In genomic region chr5:173032096-173032495, GRCh38 we compare ENCODE assay signal across 7 cellular contexts. TPM values are rescaled to one million over a fixed set of nuclear protein-coding genes. Genes with fewer than 3 reads are reported as not detected.
DNase-seq lines count a peak whose midpoint lies in the region; ATAC-seq, FAIRE-seq and TF ChIP-seq lines count a peak whose summit lies in the region.
"Not testable (repeated sequence)": the region's sequence is repeated elsewhere in the genome, so short reads cannot be mapped to it uniquely, and the experiment has no call there.

No MANE protein-coding gene starts in this region.

- not testable (repeated sequence) for H3K4me3 ChIP-seq in CD4-positive, CD25-positive, alpha-beta regulatory T cell (ENCODE audit: low read depth, low read length); CD8-positive, alpha-beta T cell (ENCODE audit: low read depth, low read length); K562

- H3K9me3 ChIP-seq in CD4-positive, CD25-positive, alpha-beta regulatory T cell (ENCODE audit: control insufficient read depth in 2 of 2, low read length in 2 of 2); CD8-positive, alpha-beta T cell (ENCODE audit: low read length); K562 (replicated peaks; ENCODE audit: control insufficient read depth, insufficient read depth, low read depth, low read length): not testable (repeated sequence)

- not testable (repeated sequence) for H2AFZ ChIP-seq in K562 (ENCODE audit: low read depth, low read length)

- H3K27me3 Mint-ChIP-seq in CD4-positive, CD25-positive, alpha-beta regulatory T cell; CD8-positive, alpha-beta T cell (ENCODE audit: low read depth); T-cell; WTC11 (ENCODE audit: low read depth); naive thymus-derived CD8-positive, alpha-beta T cell; stimulated activated naive B cell treated with anti-CD40 and anti-IgM and Interleukin-4, amounts not matched to agents 10 μg/mL and 1 μg/mL and 100 μg/mL, for 72 hours: not testable (repeated sequence)

- not testable (repeated sequence) for FAIRE-seq in K562 (lab: Jason Lieb, UNC)

- WGBS in K562 (ENCODE audit: insufficient coverage, low coverage, missing lambda C conversion rate) = 98% methylated on average over 3 of the region's 3 CpGs

- not testable (repeated sequence) for H3K27me3 ChIP-seq in CD4-positive, CD25-positive, alpha-beta regulatory T cell (ENCODE audit: control insufficient read depth, insufficient read depth, low read length); CD8-positive, alpha-beta T cell (ENCODE audit: insufficient read depth, low read length); K562 (ENCODE audit: control insufficient read depth in 2 of 2, insufficient read depth in 2 of 2, low read length in 2 of 2)

- not testable (repeated sequence) for H3K4me3 Mint-ChIP-seq in CD4-positive, CD25-positive, alpha-beta regulatory T cell; CD8-positive, alpha-beta T cell; T-cell; WTC11; naive thymus-derived CD8-positive, alpha-beta T cell; stimulated activated naive B cell treated with anti-CD40 and anti-IgM and Interleukin-4, amounts not matched to agents 10 μg/mL and 1 μg/mL and 100 μg/mL, for 72 hours

- CTCF ChIA-PET in CD8-positive, alpha-beta T cell (lab: Charles Lee) = interaction anchor here (1.6 kb wide), 1 partner anchor 112 kb away, joined by 3 read pairs; the partner anchor contains the start of gene BNIP1
- CTCF ChIA-PET in T-cell (lab: Charles Lee) = interaction anchor here (0.7 to 1.0 kb wide), 2 partner anchors 10 to 157 kb away, joined by 4 to 12 read pairs; no protein-coding TSS in a partner anchor
- CTCF ChIA-PET in WTC11 (lab: Charles Lee) = interaction anchor here (0.6 kb wide), 1 partner anchor 73 kb away, joined by 3 read pairs; the partner anchor contains the start of gene RPL26L1
- CTCF ChIA-PET in K562 (lab: Yijun Ruan, JAX; ENCODE audit: low intra/inter-chr PET ratio) = not testable (repeated sequence)

- peaks cover 48% of the 10 kb centered on the region for H3K4me1 ChIP-seq in CD4-positive, CD25-positive, alpha-beta regulatory T cell (ENCODE audit: control insufficient read depth, insufficient read depth, low read length, poor library complexity, severe bottlenecking)
- H3K4me1 ChIP-seq in CD8-positive, alpha-beta T cell (ENCODE audit: insufficient read depth, low read length) = peaks cover 57% of the 10 kb centered on the region
- H3K4me1 ChIP-seq in K562 (replicated peaks in 1 of 2; ENCODE audit: control insufficient read depth in 2 of 2, insufficient read depth in 2 of 2, low read length in 2 of 2) = peaks cover 15 to 16% of the 10 kb centered on the region in 2 experiments; a peak in 4 of 5 replicates

- H4K20me1 ChIP-seq in K562 (replicated peaks; ENCODE audit: control insufficient read depth, insufficient read depth, low read length) = peaks cover 13% of the 10 kb centered on the region

- not testable (repeated sequence) for ATAC-seq in CD4-positive, CD25-positive, alpha-beta regulatory T cell (ENCODE audit: low read depth in 2 of 2); CD8-positive, alpha-beta T cell; T-cell (replicated peaks in 1 of 4); WTC11; K562; naive thymus-derived CD8-positive, alpha-beta T cell; stimulated activated naive B cell treated with anti-CD40 and anti-IgM and Interleukin-4, amounts not matched to agents 10 μg/mL and 1 μg/mL and 100 μg/mL, for 72 hours (replicated peaks)

- not testable (repeated sequence) for DNase-seq in CD4-positive, CD25-positive, alpha-beta regulatory T cell; CD8-positive, alpha-beta T cell; T-cell; WTC11 (ENCODE audit: low spot score); K562 (ENCODE audit: extremely low read depth in 1 of 4, low spot score in 3 of 4); naive thymus-derived CD8-positive, alpha-beta T cell; stimulated activated naive B cell treated with anti-CD40 and anti-IgM and Interleukin-4, amounts not matched to agents 10 μg/mL and 1 μg/mL and 100 μg/mL, for 72 hours

- peak overlapping the region in 2 of 3 donors; percentile 91 to 93 for H3K27ac Mint-ChIP-seq in CD4-positive, CD25-positive, alpha-beta regulatory T cell
- H3K27ac Mint-ChIP-seq in CD8-positive, alpha-beta T cell = peak overlapping the region; percentile 95
- peak overlapping the region; percentile 96 to 99 for H3K27ac Mint-ChIP-seq in T-cell
- not testable (repeated sequence) for H3K27ac Mint-ChIP-seq in WTC11
- H3K27ac Mint-ChIP-seq in naive thymus-derived CD8-positive, alpha-beta T cell = peak overlapping the region in 9 of 10 donors; percentile 42 to 100 (median 74)
- peak overlapping the region; percentile 15 for H3K27ac Mint-ChIP-seq in stimulated activated naive B cell treated with anti-CD40 and anti-IgM and Interleukin-4, amounts not matched to agents 10 μg/mL and 1 μg/mL and 100 μg/mL, for 72 hours

- not testable (repeated sequence) for TF ChIP-seq CTCF in CD8-positive, alpha-beta T cell (IDR thresholded peaks at IDR 0.05); WTC11 (IDR thresholded peaks at IDR 0.05); K562 (IDR thresholded peaks at IDR 0.05 in 2 of 3, conservative IDR thresholded peaks at IDR 0.05 in 1 of 3; ENCODE audit: insufficient read depth in 2 of 3, low read depth in 1 of 3, low read length in 3 of 3)

- not testable (repeated sequence) for BruUV-seq in K562 (replicated peaks; lab: Mats Ljungman, UMichigan)

- not testable (repeated sequence) for TF ChIP-seq POLR2A in K562 (conservative IDR thresholded peaks at IDR 0.05)

- in situ Hi-C loops in K562 (cut with MboI) = not testable (repeated sequence)

- H3K4me1 Mint-ChIP-seq in CD4-positive, CD25-positive, alpha-beta regulatory T cell = peaks cover 21 to 44% (median 33%) of the 10 kb centered on the region in 4 donors
- peaks cover 45% of the 10 kb centered on the region for H3K4me1 Mint-ChIP-seq in CD8-positive, alpha-beta T cell (ENCODE audit: low read depth)
- peaks cover 39 to 41% (median 41%) of the 10 kb centered on the region in 3 donors for H3K4me1 Mint-ChIP-seq in T-cell
- not testable (repeated sequence) for H3K4me1 Mint-ChIP-seq in WTC11
- peaks cover 23 to 45% (median 41%) of the 10 kb centered on the region in 4 donors for H3K4me1 Mint-ChIP-seq in naive thymus-derived CD8-positive, alpha-beta T cell
- peaks cover 21 to 40% of the 10 kb centered on the region in 2 donors for H3K4me1 Mint-ChIP-seq in stimulated activated naive B cell treated with anti-CD40 and anti-IgM and Interleukin-4, amounts not matched to agents 10 μg/mL and 1 μg/mL and 100 μg/mL, for 72 hours

- not testable (repeated sequence) for H3K36me3 ChIP-seq in CD4-positive, CD25-positive, alpha-beta regulatory T cell (ENCODE audit: control insufficient read depth, insufficient read depth, low read length); CD8-positive, alpha-beta T cell (ENCODE audit: insufficient read depth, low read length)
- H3K36me3 ChIP-seq in K562 (ENCODE audit: control insufficient read depth, insufficient read depth, low read length) = peaks cover 50% of the 10 kb centered on the region; the same call in 2 of the 3 replicates

- not testable (repeated sequence) for H3K9me3 Mint-ChIP-seq in CD4-positive, CD25-positive, alpha-beta regulatory T cell; CD8-positive, alpha-beta T cell; T-cell; WTC11; naive thymus-derived CD8-positive, alpha-beta T cell; stimulated activated naive B cell treated with anti-CD40 and anti-IgM and Interleukin-4, amounts not matched to agents 10 μg/mL and 1 μg/mL and 100 μg/mL, for 72 hours

- H3K79me2 ChIP-seq in K562 (ENCODE audit: control insufficient read depth, insufficient read depth, low read length) = peaks cover 51% of the 10 kb centered on the region

- peaks cover 12% of the 10 kb centered on the region for H3K36me3 Mint-ChIP-seq in CD4-positive, CD25-positive, alpha-beta regulatory T cell
- H3K36me3 Mint-ChIP-seq in CD8-positive, alpha-beta T cell = peaks cover 18% of the 10 kb centered on the region
- peaks cover 17% of the 10 kb centered on the region for H3K36me3 Mint-ChIP-seq in T-cell
- not testable (repeated sequence) for H3K36me3 Mint-ChIP-seq in WTC11
- H3K36me3 Mint-ChIP-seq in naive thymus-derived CD8-positive, alpha-beta T cell = peaks cover 0 to 20% (median 8%) of the 10 kb centered on the region in 3 donors
- H3K36me3 Mint-ChIP-seq in stimulated activated naive B cell treated with anti-CD40 and anti-IgM and Interleukin-4, amounts not matched to agents 10 μg/mL and 1 μg/mL and 100 μg/mL, for 72 hours = peaks cover 17 to 26% of the 10 kb centered on the region in 2 donors

- H3K9me1 ChIP-seq in K562 (ENCODE audit: control insufficient read depth, insufficient read depth, low read length) = not testable (repeated sequence)

- TF ChIP-seq RAD21 in K562 (CRISPR knock-in tag; conservative IDR thresholded peaks at IDR 0.05 in 1 of 2, IDR thresholded peaks at IDR 0.05 in 1 of 2) = not testable (repeated sequence)

- H3K4me2 ChIP-seq in K562 (ENCODE audit: insufficient read depth, low read length) = not testable (repeated sequence)

- not testable (repeated sequence) for H3K9ac ChIP-seq in K562 (ENCODE audit: insufficient read depth in 1 of 2, low read depth in 2 of 2, low read length in 2 of 2)

- TF ChIP-seq EP300 in K562 (IDR thresholded peaks at IDR 0.05; ENCODE audit: low read length) = not testable (repeated sequence)

- POLR2A ChIA-PET in CD8-positive, alpha-beta T cell (lab: Charles Lee); T-cell (lab: Charles Lee); WTC11 (lab: Charles Lee): not testable (repeated sequence)
- POLR2A ChIA-PET in K562 (lab: Yijun Ruan, JAX) = interaction anchor here (0.6 kb wide), 1 partner anchor 1098 kb away, joined by 3 read pairs; no protein-coding TSS in a partner anchor
- POLR2A ChIA-PET in naive thymus-derived CD8-positive, alpha-beta T cell (lab: Charles Lee) = interaction anchor here (0.6 kb wide), 1 partner anchor 74 kb away, joined by 4 read pairs; no protein-coding TSS in a partner anchor

- peak overlapping the region; percentile 1 for H3K27ac ChIP-seq in CD4-positive, CD25-positive, alpha-beta regulatory T cell (ENCODE audit: insufficient read depth, low read length, poor library complexity, severe bottlenecking)
- not testable (repeated sequence) for H3K27ac ChIP-seq in CD8-positive, alpha-beta T cell (ENCODE audit: low read depth, low read length); K562 (ENCODE audit: extremely low read depth, low read depth, low read length)

- intact Hi-C loops in CD8-positive, alpha-beta T cell (cut with DNase I, micrococcal nuclease); K562 (cut with micrococcal nuclease): not testable (repeated sequence)

RNA-seq across cellular contexts. Expression of gene CREBRF, which starts 24.1 kb away (rescaled TPM):
- 126 TPM for total RNA-seq in CD4-positive, CD25-positive, alpha-beta regulatory T cell
- 10 to 100 TPM; 59.5 to 69.2 (median 65.1) TPM for polyA plus RNA-seq in CD4-positive, CD25-positive, alpha-beta regulatory T cell
- 10 to 100 TPM; 91.1 to 92.9 TPM for total RNA-seq in CD8-positive, alpha-beta T cell
- total RNA-seq in T-cell (10 to 100 TPM; 77.8 to 94.7 (median 89.7) TPM), WTC11 (2021) (5.7 to 7.2 TPM (median 6.3 TPM) in 3 replicates), K562 (2014; rRNA removed) (3.2 and 3.6 TPM in 2 replicates), K562 (2014; rRNA removed; fragmentation: Illumina TruSeq; extraction: Trizol) (4.5 and 6.1 TPM in 2 replicates), K562 (2015; rRNA removed; fragmentation: Illumina TruSeq; extraction: Trizol) (2.9 and 3.1 TPM in 2 replicates), K562 (2021) (3.8 TPM in 2 replicates)
- 11.5 and 33.0 TPM in 2 replicates for total RNA-seq in K562 (2011; cell fraction: chromatin; rRNA removed; ENCODE audit: low replicate concordance)
- total RNA-seq in K562 (2011; cell fraction: nucleolus; rRNA removed) = 7.8 and 10.5 TPM in 2 replicates
- total RNA-seq in K562 (2011; cell fraction: nucleoplasm; rRNA removed) = 14.4 and 25.6 TPM in 2 replicates
- polyA plus RNA-seq in K562 (2011; rRNA removed) (4.7 and 4.9 TPM in 2 replicates), K562 (2014; fragmentation: Illumina TruSeq; extraction: Trizol) (2.4 and 4.8 TPM in 2 replicates), K562 (2014; fragmentation: Nextera tagmentation; extraction: Ambion mirVana) (1 to 10 TPM; 1.1 to 1.3 TPM), K562 (2014; rRNA removed) (2.0 and 2.8 TPM in 2 replicates)
- 0.85 and 1.8 TPM in 2 replicates for polyA plus RNA-seq in K562 (2011; cell fraction: cytosol; rRNA removed)
- polyA plus RNA-seq in K562 (2011; cell fraction: nucleus; rRNA removed) = 8.7 and 9.9 TPM in 2 replicates
- 2.0 and 5.1 TPM in 2 replicates for polyA plus RNA-seq in K562 (2012)
- 10.9 and 15.9 TPM in 2 replicates for polyA minus RNA-seq in K562 (2011; rRNA and poly(A)+ RNA removed)
- polyA minus RNA-seq in K562 (2011; cell fraction: cytosol; rRNA and poly(A)+ RNA removed) = 4.4 and 4.5 TPM in 2 replicates
- 7.5 and 10.6 TPM in 2 replicates for polyA minus RNA-seq in K562 (2011; cell fraction: nucleus; rRNA and poly(A)+ RNA removed)
- total RNA-seq in naive thymus-derived CD8-positive, alpha-beta T cell = 100 to 1,000 TPM in 1 of 2 experiments, 10 to 100 TPM in 1; 99.4 to 111 TPM
- 10 to 100 TPM; 52.6 to 61.6 (median 55.9) TPM for polyA plus RNA-seq in naive thymus-derived CD8-positive, alpha-beta T cell

RNA-seq across cellular contexts. Expression of gene ATP6V0E1, which starts 48.5 kb away (rescaled TPM):
- total RNA-seq in CD4-positive, CD25-positive, alpha-beta regulatory T cell = 106 TPM
- polyA plus RNA-seq in CD4-positive, CD25-positive, alpha-beta regulatory T cell = 100 to 1,000 TPM; 499 to 691 (median 501) TPM
- total RNA-seq in CD8-positive, alpha-beta T cell = 10 to 100 TPM; 34.4 to 38.8 TPM
- total RNA-seq in T-cell (100 to 1,000 TPM in 4 of 5 donors, 10 to 100 TPM in 1; 81.6 to 156 (median 132) TPM), WTC11 (2021) (72.7 to 80.9 TPM (median 77.1 TPM) in 3 replicates), K562 (2014; rRNA removed) (50.0 and 63.8 TPM in 2 replicates), K562 (2014; rRNA removed; fragmentation: Illumina TruSeq; extraction: Trizol) (111 and 118 TPM in 2 replicates), K562 (2015; rRNA removed; fragmentation: Illumina TruSeq; extraction: Trizol) (108 and 112 TPM in 2 replicates), K562 (2021) (94.1 and 95.9 TPM in 2 replicates)
- total RNA-seq in K562 (2011; cell fraction: chromatin; rRNA removed; ENCODE audit: low replicate concordance) = 118 and 124 TPM in 2 replicates
- 113 and 119 TPM in 2 replicates for total RNA-seq in K562 (2011; cell fraction: nucleolus; rRNA removed)
- 146 and 237 TPM in 2 replicates for total RNA-seq in K562 (2011; cell fraction: nucleoplasm; rRNA removed)
- polyA plus RNA-seq in K562 (2011; rRNA removed) (128 and 173 TPM in 2 replicates), K562 (2014; fragmentation: Illumina TruSeq; extraction: Trizol) (128 and 132 TPM in 2 replicates), K562 (2014; fragmentation: Nextera tagmentation; extraction: Ambion mirVana) (100 to 1,000 TPM; 368 to 395 TPM), K562 (2014; rRNA removed) (82.7 and 108 TPM in 2 replicates)
- 67.8 and 95.8 TPM in 2 replicates for polyA plus RNA-seq in K562 (2011; cell fraction: cytosol; rRNA removed)
- polyA plus RNA-seq in K562 (2011; cell fraction: nucleus; rRNA removed) = 83.5 and 94.0 TPM in 2 replicates
- polyA plus RNA-seq in K562 (2012) = 159 and 359 TPM in 2 replicates
- 81.0 and 108 TPM in 2 replicates for polyA minus RNA-seq in K562 (2011; rRNA and poly(A)+ RNA removed)
- polyA minus RNA-seq in K562 (2011; cell fraction: cytosol; rRNA and poly(A)+ RNA removed) = 20.7 and 53.3 TPM in 2 replicates
- 28.9 and 30.8 TPM in 2 replicates for polyA minus RNA-seq in K562 (2011; cell fraction: nucleus; rRNA and poly(A)+ RNA removed)
- total RNA-seq in naive thymus-derived CD8-positive, alpha-beta T cell = 100 to 1,000 TPM; 141 to 150 TPM
- polyA plus RNA-seq in naive thymus-derived CD8-positive, alpha-beta T cell = 100 to 1,000 TPM; 411 to 532 (median 494) TPM
